ENCODE assay signal across 26 cellular contexts in the genomic region with DNA sequence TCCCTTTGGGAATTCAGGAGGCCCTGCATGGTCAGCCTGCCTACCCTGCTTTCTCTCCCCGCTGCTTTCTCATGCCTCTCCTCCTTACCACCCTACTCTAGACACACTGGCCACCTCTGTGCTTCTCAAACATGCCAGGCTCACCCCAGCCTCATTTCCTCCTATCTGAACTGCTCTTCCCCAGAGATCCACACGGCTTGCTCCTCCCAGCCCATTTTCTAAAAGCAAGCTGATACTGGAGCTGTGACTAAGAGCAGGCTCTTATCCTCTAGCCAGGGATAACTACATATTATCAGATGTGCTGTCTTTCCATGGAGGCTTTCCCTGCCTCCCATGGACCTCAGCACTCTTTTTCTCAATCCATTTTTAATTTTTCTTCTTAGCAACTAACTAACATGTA.
"Had no signal": no experiment of that assay in that cellular context is flagged by ENCODE, and none has a peak within 500 bp of the region (broad histone marks: within the 10 kb centered on the region; RNA-seq: fewer than 3 reads in every experiment).

No MANE protein-coding gene starts in this region.

- ATAC-seq: activated CD4-positive, alpha-beta T cell treated with anti-CD3 and anti-CD28 coated beads for 36 hours; activated T-cell treated with anti-CD3 and anti-CD28 coated beads, Interleukin-2, amount 50 U/mL, for 4 hours; body of pancreas; left lung; natural killer cell; right lobe of liver; stimulated activated effector memory CD8-positive, alpha-beta T cell treated with anti-CD3 and anti-CD28 coated beads, Interleukin-12 subunit alpha, Interleukin-12 subunit beta, amount 100 ng/mL, for 72 hours; stimulated activated naive CD8-positive, alpha-beta T cell treated with anti-CD3 and anti-CD28 coated beads, Interleukin-15, amount 100 ng/mL, for 72 hours had no signal

- H3K36me3 ChIP-seq: right lobe of liver, tibial artery had no signal

- H3K27ac Mint-ChIP-seq: activated B cell treated with CpG ODN at 0.5 μM for 24 hours; activated CD4-positive, alpha-beta T cell treated with anti-CD3 and anti-CD28 coated beads for 36 hours; dendritic cell treated with granulocyte-macrophage colony-stimulating factor and Interleukin-4, amounts not matched to agents 40 ng/mL and 50 ng/mL, for 4 days; natural killer cell; stimulated activated effector memory CD8-positive, alpha-beta T cell treated with anti-CD3 and anti-CD28 coated beads, Interleukin-12 subunit alpha, Interleukin-12 subunit beta, amount 100 ng/mL, for 72 hours; T-helper 1 cell treated with Interleukin-12 subunit alpha and Interleukin-12 subunit beta and Interleukin-4 antibody, amounts not matched to agents 30 μg/mL and 1 μg/mL, for 36 hours had no signal

- H3K4me3 ChIP-seq: body of pancreas, left lung, lung, right lobe of liver, skin epidermis, tibial artery had no signal

- H3K27ac ChIP-seq: body of pancreas, left lung, right lobe of liver, skin epidermis, tibial artery had no signal

- H3K9me3 Mint-ChIP-seq: activated B cell treated with CpG ODN at 0.5 μM for 24 hours; dendritic cell treated with granulocyte-macrophage colony-stimulating factor and Interleukin-4, amounts not matched to agents 40 ng/mL and 50 ng/mL, for 4 days; natural killer cell; stimulated activated effector memory CD8-positive, alpha-beta T cell treated with anti-CD3 and anti-CD28 coated beads, Interleukin-12 subunit alpha, Interleukin-12 subunit beta, amount 100 ng/mL, for 72 hours; stimulated activated naive CD8-positive, alpha-beta T cell treated with anti-CD3 and anti-CD28 coated beads, Interleukin-15, amount 100 ng/mL, for 72 hours; T-helper 1 cell treated with Interleukin-12 subunit alpha and Interleukin-12 subunit beta and Interleukin-4 antibody, amounts not matched to agents 30 μg/mL and 1 μg/mL, for 36 hours had no signal

- H3K9me3 ChIP-seq: body of pancreas, left lung, right lobe of liver, tibial artery had no signal

- H3K27me3 Mint-ChIP-seq: activated B cell treated with CpG ODN at 0.5 μM for 24 hours; activated CD4-positive, alpha-beta T cell treated with anti-CD3 and anti-CD28 coated beads for 36 hours; dendritic cell treated with granulocyte-macrophage colony-stimulating factor and Interleukin-4, amounts not matched to agents 40 ng/mL and 50 ng/mL, for 4 days; stimulated activated naive CD8-positive, alpha-beta T cell treated with anti-CD3 and anti-CD28 coated beads, Interleukin-15, amount 100 ng/mL, for 72 hours had no signal

- H3K4me1 Mint-ChIP-seq: activated B cell treated with CpG ODN at 0.5 μM for 24 hours; activated CD4-positive, alpha-beta T cell treated with anti-CD3 and anti-CD28 coated beads for 36 hours; natural killer cell; stimulated activated effector memory CD8-positive, alpha-beta T cell treated with anti-CD3 and anti-CD28 coated beads, Interleukin-12 subunit alpha, Interleukin-12 subunit beta, amount 100 ng/mL, for 72 hours; stimulated activated naive CD8-positive, alpha-beta T cell treated with anti-CD3 and anti-CD28 coated beads, Interleukin-15, amount 100 ng/mL, for 72 hours had no signal

- H3K36me3 Mint-ChIP-seq: natural killer cell; stimulated activated effector memory CD8-positive, alpha-beta T cell treated with anti-CD3 and anti-CD28 coated beads, Interleukin-12 subunit alpha, Interleukin-12 subunit beta, amount 100 ng/mL, for 72 hours had no signal

- H3K4me1 ChIP-seq: body of pancreas, left lung, right lobe of liver, tibial artery had no signal

- H3K4me3 Mint-ChIP-seq: activated B cell treated with CpG ODN at 0.5 μM for 24 hours; activated CD4-positive, alpha-beta T cell treated with anti-CD3 and anti-CD28 coated beads for 36 hours; activated T-cell treated with anti-CD3 and anti-CD28 coated beads, Interleukin-2, amount 50 U/mL, for 4 hours; dendritic cell treated with granulocyte-macrophage colony-stimulating factor and Interleukin-4, amounts not matched to agents 40 ng/mL and 50 ng/mL, for 4 days; natural killer cell; stimulated activated effector memory CD8-positive, alpha-beta T cell treated with anti-CD3 and anti-CD28 coated beads, Interleukin-12 subunit alpha, Interleukin-12 subunit beta, amount 100 ng/mL, for 72 hours; stimulated activated naive CD8-positive, alpha-beta T cell treated with anti-CD3 and anti-CD28 coated beads, Interleukin-15, amount 100 ng/mL, for 72 hours; T-helper 1 cell treated with Interleukin-12 subunit alpha and Interleukin-12 subunit beta and Interleukin-4 antibody, amounts not matched to agents 30 μg/mL and 1 μg/mL, for 36 hours had no signal

- DNase-seq: activated B cell treated with CpG ODN at 0.5 μM for 24 hours; activated CD4-positive, alpha-beta T cell treated with anti-CD3 and anti-CD28 coated beads for 36 hours; activated CD4-positive, alpha-beta T cell treated with anti-CD3 and anti-CD28 coated beads, Interleukin-2, amount 50 U/mL, for 4 hours; activated CD8-positive, alpha-beta memory T cell treated with anti-CD3 and anti-CD28 coated beads for 24 hours; activated CD8-positive, alpha-beta memory T cell treated with anti-CD3 and anti-CD28 coated beads, Interleukin-2, amount 50 U/mL, for 48 hours; activated naive CD4-positive, alpha-beta T cell treated with Interleukin-2 at 50 U/mL for 16 hours; activated T-cell treated with anti-CD3 and anti-CD28 coated beads, Interleukin-2, amount 50 U/mL, for 4 hours; body of pancreas; effector CD4-positive, alpha-beta T cell; erythroblast; foreskin fibroblast; kidney glomerular epithelial cell; left lung; midbrain; natural killer cell; occipital lobe; right lobe of liver; stimulated activated CD4-positive, alpha-beta T cell treated with anti-CD3 and anti-CD28 coated beads, Interleukin-1b, Interleukin-23, amount 100 ng/mL, for 48 hours; stimulated activated naive CD8-positive, alpha-beta T cell treated with anti-CD3 and anti-CD28 coated beads, Interleukin-15, amount 100 ng/mL, for 72 hours; T1000; tibial artery had no signal

- H3K27me3 ChIP-seq: body of pancreas, left lung, right lobe of liver, tibial artery had no signal
